Comparison of ENCODE assay signal across 18 cellular contexts in genomic region chr17:40938981-40939380, GRCh38. TPM values are rescaled to one million over a fixed set of nuclear protein-coding genes. Genes with fewer than 3 reads are reported as not detected.
DNase-seq lines count a peak whose midpoint lies in the region; ATAC-seq and TF ChIP-seq lines count a peak whose summit lies in the region.
"Had no signal": no experiment of that assay in that cellular context is flagged by ENCODE, and none has a peak within 500 bp of the region (broad histone marks: within the 10 kb centered on the region; RNA-seq: fewer than 3 reads in every experiment).

No MANE protein-coding gene starts in this region.

- intact Hi-C loops in HCT116 (cut with micrococcal nuclease): no loop called here

- H3K27ac Mint-ChIP-seq in T-helper 17 cell: no peak overlapping the region
- H3K27ac Mint-ChIP-seq: CD4-positive, CD25-positive, alpha-beta regulatory T cell; H9 had no signal

- H3K4me1 ChIP-seq in HCT116 (ENCODE audit: control insufficient read depth in 1 of 2, insufficient read depth in 2 of 2, low read length in 2 of 2): peaks cover 44 to 54% of the 10 kb centered on the region in 2 experiments

- ATAC-seq in HCT116: no peak
- no peak for ATAC-seq in T-helper 17 cell
- no peak for ATAC-seq in HG03571 (IDR thresholded peaks at IDR 0.05; ENCODE audit: unreplicated experiment)
- no peak for ATAC-seq in HG03354 (IDR thresholded peaks at IDR 0.05; ENCODE audit: poor library complexity, severe bottlenecking, unreplicated experiment)
- ATAC-seq: K562 had no signal

- H3K4me3 ChIP-seq in AG09309 (ENCODE audit: control insufficient read depth, low read depth, low read length) (no peak overlapping the region), HCT116 (replicated peaks in 1 of 2; ENCODE audit: low read depth in 1 of 2, low read length in 2 of 2) (no peak overlapping the region), fibroblast of villous mesenchyme (ENCODE audit: low read depth, low read length) (no peak overlapping the region), skeletal muscle cell (ENCODE audit: low read depth, low read length) (no peak overlapping the region)
- H3K4me3 ChIP-seq: K562 had no signal

- H3K4me3 Mint-ChIP-seq in T-helper 17 cell: no peak overlapping the region
- H3K4me3 Mint-ChIP-seq: CD4-positive, CD25-positive, alpha-beta regulatory T cell; H9 had no signal

- peak overlapping the region; percentile 64 for H2AFZ ChIP-seq in HCT116 (ENCODE audit: low read depth, low read length, poor library complexity, severe bottlenecking)

- H3K36me3 ChIP-seq in HCT116 (ENCODE audit: control insufficient read depth in 1 of 2, insufficient read depth in 2 of 2, low read length in 2 of 2): peaks cover 0 to 1% of the 10 kb centered on the region in 2 experiments; a peak in 1 of 4 replicates

- POLR2A ChIA-PET in HCT116 (lab: Charles Lee): no interaction called here

- no peak for TF ChIP-seq RAD21 in HCT116 (IDR thresholded peaks at IDR 0.05; ENCODE audit: low read depth)

- H3K9me2 ChIP-seq in HCT116 (ENCODE audit: insufficient read depth): no peaks in the 10 kb centered on the region

- no peaks in the 10 kb centered on the region for H3K79me2 ChIP-seq in HCT116 (ENCODE audit: insufficient read depth, low read length)

- TF ChIP-seq POLR2A in HCT116 (IDR thresholded peaks at IDR 0.05; ENCODE audit: borderline replicate concordance, extremely low read depth, insufficient read depth, insufficient read length): no peak

- RAD21 ChIA-PET in HCT116 (lab: Charles Lee; ENCODE audit: low non-redundant PET in 1 of 2, low total read pairs in 2 of 2, uncharacterized antibody in 2 of 2, unreplicated experiment in 2 of 2): no interaction called here

- no peaks in the 10 kb centered on the region for H4K20me1 ChIP-seq in HCT116 (ENCODE audit: insufficient read depth)

- CTCF ChIA-PET in HCT116 (lab: Charles Lee): no interaction called here

- peaks cover 3% of the 10 kb centered on the region for H3K36me3 Mint-ChIP-seq in T-helper 17 cell (ENCODE audit: low read depth)
- H3K36me3 Mint-ChIP-seq: CD4-positive, CD25-positive, alpha-beta regulatory T cell had no signal

- no peaks in the 10 kb centered on the region for H3K9me3 ChIP-seq in HCT116 (ENCODE audit: control insufficient read depth in 1 of 2, insufficient read depth in 1 of 2, low read depth in 1 of 2, low read length in 2 of 2)
- H3K9me3 ChIP-seq in T-helper 17 cell (ENCODE audit: control insufficient read depth, low read length, poor library complexity, severe bottlenecking): no peaks in the 10 kb centered on the region

- H3K4me2 ChIP-seq in HCT116 (ENCODE audit: low read length): peak overlapping the region; percentile 61

- no peaks in the 10 kb centered on the region for H3K27me3 ChIP-seq in HCT116 (ENCODE audit: insufficient read depth, low read length)

- H3K27me3 Mint-ChIP-seq in T-helper 17 cell: peaks cover 38% of the 10 kb centered on the region

- no TSS peak for BruUV-seq in HCT116 (replicated peaks; lab: Mats Ljungman, UMichigan)

- TF ChIP-seq CTCF in AG09309 (IDR thresholded peaks at IDR 0.05; ENCODE audit: control insufficient read depth, insufficient read depth, low read depth, low read length, missing control alignments): no peak
- TF ChIP-seq CTCF in HCT116 (IDR thresholded peaks at IDR 0.05 in 2 of 3, conservative IDR thresholded peaks at IDR 0.05 in 1 of 3; ENCODE audit: borderline replicate concordance in 1 of 3, insufficient read depth in 1 of 3, low read depth in 2 of 3, low read length in 2 of 3): no peak
- no peak for TF ChIP-seq CTCF in fibroblast of villous mesenchyme (IDR thresholded peaks at IDR 0.05; ENCODE audit: insufficient read depth, low read depth, low read length)

- H3K4me1 Mint-ChIP-seq in T-helper 17 cell: peaks cover 4% of the 10 kb centered on the region

- peak overlapping the region; percentile 58 for H3K9ac ChIP-seq in HCT116 (ENCODE audit: low read length)

- H3K27ac ChIP-seq in HCT116 (ENCODE audit: low read depth, low read length): peak overlapping the region; percentile 90

- DNase-seq in AG09309 (ENCODE audit: low read depth): peak; percentile 76
- DNase-seq in HCT116 (ENCODE audit: low read depth, low spot score): no peak
- peak; percentile 53 for DNase-seq in fibroblast of villous mesenchyme (ENCODE audit: low read depth)
- peak; percentile 54 for DNase-seq in skeletal muscle cell (ENCODE audit: low read depth)
- no peak for DNase-seq in NK-92 treated with Interleukin-12 subunit alpha and Interleukin-12 subunit beta, amount 100 ng/mL, for 24 hours (lab: John Stamatoyannopoulos, UW)
- no peak for DNase-seq in T-helper 17 cell
- DNase-seq: CD4-positive, CD25-positive, alpha-beta regulatory T cell; DND-41; GF-D8; H9; NCI-H1436; NCI-H2227 treated with DMSO at 0.1 percent for 48 hours; NCI-H526 had no signal

TF ChIP-seq in HCT116, 20 proteins besides CTCF, POLR2A, EP300 and RAD21:
- no peak for TF ChIP-seq CEBPB (IDR thresholded peaks at IDR 0.05; ENCODE audit: low read depth)
- TF ChIP-seq EZH2phosphoT487 (IDR thresholded peaks at IDR 0.05; ENCODE audit: borderline replicate concordance): no peak
- no peak for TF ChIP-seq YY1 (IDR thresholded peaks at IDR 0.05; ENCODE audit: extremely low read depth, insufficient replicate concordance, low read depth, low read length)
- no peak for TF ChIP-seq REST (IDR thresholded peaks at IDR 0.05; ENCODE audit: low read depth)
- TF ChIP-seq POLR2AphosphoS5 (IDR thresholded peaks at IDR 0.05; ENCODE audit: low read depth, low read length): no peak
- no peak for TF ChIP-seq ATF3 (IDR thresholded peaks at IDR 0.05)
- no peak for TF ChIP-seq SRF (IDR thresholded peaks at IDR 0.05; ENCODE audit: low read depth)
- no peak for TF ChIP-seq ZFX (IDR thresholded peaks at IDR 0.05)
- TF ChIP-seq ZBTB33 (IDR thresholded peaks at IDR 0.05; ENCODE audit: extremely low read depth, insufficient replicate concordance, low read length): no peak
TF ChIP-seq in HCT116: peak in this region for 0.

RNA-seq across cellular contexts. Expression of gene KRT23, which starts 1.5 kb away (rescaled TPM):
- total RNA-seq in HCT116 (2021; ENCODE audit: unreplicated experiment): 19.0 TPM
- polyA plus RNA-seq in HCT116 (2012): 19.4 and 19.7 TPM in 2 replicates
- under 0.01 and 1.7 TPM in 2 replicates for total RNA-seq in fibroblast of villous mesenchyme
- total RNA-seq in T-helper 17 cell: not detected
- total RNA-seq: A172; CD4-positive, CD25-positive, alpha-beta regulatory T cell; H9; K562; SK-MEL-5 had no signal
- polyA plus RNA-seq: CD4-positive, CD25-positive, alpha-beta regulatory T cell; K562 had no signal

RNA-seq across cellular contexts. Expression of gene KRT39, which starts 27.8 kb away (rescaled TPM):
- total RNA-seq in HCT116 (2021; ENCODE audit: unreplicated experiment) (not detected), fibroblast of villous mesenchyme (not detected in 2 replicates), T-helper 17 cell (not detected)
- 0.09 and 0.10 TPM in 2 replicates for polyA plus RNA-seq in HCT116 (2012)
- total RNA-seq: A172; CD4-positive, CD25-positive, alpha-beta regulatory T cell; H9; K562; SK-MEL-5 had no signal
- polyA plus RNA-seq: CD4-positive, CD25-positive, alpha-beta regulatory T cell; K562 had no signal

RNA-seq across cellular contexts. Expression of gene KRT40, which starts 45.1 kb away (rescaled TPM):
- total RNA-seq in HCT116 (2021; ENCODE audit: unreplicated experiment) (not detected), fibroblast of villous mesenchyme (not detected in 2 replicates), T-helper 17 cell (not detected)
- polyA plus RNA-seq in HCT116 (2012): 0.04 TPM in 1 of 2 replicates, not detected in the other
- total RNA-seq: A172; CD4-positive, CD25-positive, alpha-beta regulatory T cell; H9; K562; SK-MEL-5 had no signal
- polyA plus RNA-seq: CD4-positive, CD25-positive, alpha-beta regulatory T cell; K562 had no signal

RNA-seq across cellular contexts. Expression of gene KRT20, which starts 53.9 kb away (rescaled TPM):
- 1.5 TPM for total RNA-seq in HCT116 (2021; ENCODE audit: unreplicated experiment)
- polyA plus RNA-seq in HCT116 (2012): 0.40 and 0.49 TPM in 2 replicates
- not detected in 2 replicates for total RNA-seq in fibroblast of villous mesenchyme
- total RNA-seq in T-helper 17 cell: not detected
- total RNA-seq: A172; CD4-positive, CD25-positive, alpha-beta regulatory T cell; H9; SK-MEL-5 had no signal
- polyA plus RNA-seq: CD4-positive, CD25-positive, alpha-beta regulatory T cell; K562 had no signal

RNA-seq across cellular contexts. Expression of gene KRTAP3-3, which starts 55.0 kb away (rescaled TPM):
- total RNA-seq in HCT116 (2021; ENCODE audit: unreplicated experiment) (not detected), fibroblast of villous mesenchyme (not detected in 2 replicates), T-helper 17 cell (not detected)
- not detected in 2 replicates for polyA plus RNA-seq in HCT116 (2012)
- total RNA-seq: A172; CD4-positive, CD25-positive, alpha-beta regulatory T cell; H9; K562; SK-MEL-5 had no signal
- polyA plus RNA-seq: CD4-positive, CD25-positive, alpha-beta regulatory T cell; K562 had no signal

Comparison
In these comparisons a context has a peak if more than half of its experiments do, and no peak if none do; other contexts are left out.
1. DNase-seq: peak in AG09309 (single experiment), fibroblast of villous mesenchyme (single experiment) and skeletal muscle cell (single experiment); none in HCT116 (single experiment), NK-92 treated with Interleukin-12 subunit alpha and Interleukin-12 subunit beta, amount 100 ng/mL, for 24 hours (single experiment) and T-helper 17 cell (0 of 3).